In genomic region chr5:68404246-68404645, GRCh38 we compare ENCODE assay signal across 31 cellular contexts.
"Had no signal": no experiment of that assay in that cellular context is flagged by ENCODE, and none has a peak within 500 bp of the region (broad histone marks: within the 10 kb centered on the region; RNA-seq: fewer than 3 reads in every experiment).

No MANE protein-coding gene starts in this region.

- H3K9ac ChIP-seq: SK-N-SH had no signal

- H3K4me2 ChIP-seq: SK-N-SH had no signal

- H3K36me3 Mint-ChIP-seq: activated naive CD4-positive, alpha-beta T cell treated with anti-CD3 and anti-CD28 coated beads, Interleukin-2, amount 50 U/mL, for 24 hours had no signal

- H3K9me3 ChIP-seq: ascending aorta, MG63, Peyer's patch, SJSA1, SK-N-SH had no signal

- H3K4me3 Mint-ChIP-seq: activated CD4-positive, alpha-beta T cell treated with anti-CD3 and anti-CD28 coated beads, Interleukin-2, amount 10 ng/mL, durations not matched to agents 24 days and 14 days; activated CD8-positive, alpha-beta T cell treated with anti-CD3 and anti-CD28 coated beads for 36 hours; activated naive CD4-positive, alpha-beta T cell treated with anti-CD3 and anti-CD28 coated beads, Interleukin-2, amount 50 U/mL, for 24 hours; activated naive CD8-positive, alpha-beta T cell treated with anti-CD3 and anti-CD28 coated beads, Interleukin-2, amount 10 ng/mL, durations not matched to agents 7 days and 5 days; activated T-cell treated with anti-CD3 and anti-CD28 coated beads, Interleukin-2, amount 50 U/mL, for 72 hours; activated T-helper 17 cell treated with anti-CD3 and anti-CD28 coated beads, Interleukin-2, amount 50 U/mL, for 72 hours; T-helper 1 cell treated with Interleukin-12 subunit alpha and Interleukin-12 subunit beta and Interleukin-4 antibody, amounts not matched to agents 30 μg/mL and 1 μg/mL, for 36 hours; T-helper 2 cell treated with Interferon-gamma antibody and Interleukin-4, amounts not matched to agents 5 μg/mL and 100 μg/mL, for 36 hours had no signal

- H3K9me3 Mint-ChIP-seq: activated naive CD4-positive, alpha-beta T cell treated with anti-CD3 and anti-CD28 coated beads, Interleukin-2, amount 50 U/mL, for 24 hours; activated T-helper 17 cell treated with anti-CD3 and anti-CD28 coated beads, Interleukin-2, amount 50 U/mL, for 72 hours; T-helper 2 cell treated with Interferon-gamma antibody and Interleukin-4, amounts not matched to agents 5 μg/mL and 100 μg/mL, for 36 hours had no signal

- ATAC-seq: PC-3 had no signal

- H3K27me3 Mint-ChIP-seq: activated CD4-positive, alpha-beta T cell treated with anti-CD3 and anti-CD28 coated beads, Interleukin-2, amount 10 ng/mL, durations not matched to agents 24 days and 14 days; activated CD8-positive, alpha-beta T cell treated with anti-CD3 and anti-CD28 coated beads for 36 hours; activated naive CD4-positive, alpha-beta T cell treated with anti-CD3 and anti-CD28 coated beads, Interleukin-2, amount 50 U/mL, for 24 hours; activated naive CD8-positive, alpha-beta T cell treated with anti-CD3 and anti-CD28 coated beads, Interleukin-2, amount 10 ng/mL, durations not matched to agents 7 days and 5 days; activated T-helper 17 cell treated with anti-CD3 and anti-CD28 coated beads, Interleukin-2, amount 50 U/mL, for 72 hours had no signal

- H3K4me3 ChIP-seq: ascending aorta, cardiac muscle cell, MG63, Peyer's patch, SJSA1 had no signal

- H3K27me3 ChIP-seq: ascending aorta, cardiac muscle cell, MG63, Peyer's patch, SJSA1 had no signal

- H3K27ac Mint-ChIP-seq: activated CD4-positive, alpha-beta T cell treated with anti-CD3 and anti-CD28 coated beads, Interleukin-2, amount 10 ng/mL, durations not matched to agents 24 days and 14 days; activated CD8-positive, alpha-beta T cell treated with anti-CD3 and anti-CD28 coated beads for 36 hours; activated naive CD4-positive, alpha-beta T cell treated with anti-CD3 and anti-CD28 coated beads, Interleukin-2, amount 50 U/mL, for 24 hours; activated T-helper 17 cell treated with anti-CD3 and anti-CD28 coated beads, Interleukin-2, amount 50 U/mL, for 72 hours; T-helper 1 cell treated with Interleukin-12 subunit alpha and Interleukin-12 subunit beta and Interleukin-4 antibody, amounts not matched to agents 30 μg/mL and 1 μg/mL, for 36 hours; T-helper 2 cell treated with Interferon-gamma antibody and Interleukin-4, amounts not matched to agents 5 μg/mL and 100 μg/mL, for 36 hours had no signal

- H3K27ac ChIP-seq: ascending aorta, cardiac muscle cell, SJSA1 had no signal

- FAIRE-seq: TTC549 had no signal

- H3K36me3 ChIP-seq: ascending aorta, cardiac muscle cell, MG63, Peyer's patch, SJSA1 had no signal

- DNase-seq: activated CD4-positive, alpha-beta T cell treated with anti-CD3 and anti-CD28 coated beads, Interleukin-2, amount 50 U/mL, for 4 hours; activated CD8-positive, alpha-beta T cell treated with anti-CD3 and anti-CD28 coated beads for 36 hours; activated gamma-delta T cell; activated naive CD4-positive, alpha-beta T cell treated with Interleukin-2 at 50 U/mL for 16 hours; activated naive CD8-positive, alpha-beta T cell treated with anti-CD3 and anti-CD28 coated beads, Interleukin-2, amount 10 ng/mL, durations not matched to agents 7 days and 5 days; activated T-cell treated with anti-CD3 and anti-CD28 coated beads, Interleukin-2, amount 50 U/mL, for 1 hour; activated T-cell treated with anti-CD3 and anti-CD28 coated beads, Interleukin-2, amount 50 U/mL, for 72 hours; amygdala; Kasumi-1; KG1; MG63; NCI-H1048; NCI-H1436 treated with DMSO at 0.1 percent for 48 hours; NCI-H1694 treated with DMSO at 0.1 percent for 48 hours; NCI-H2029; NCI-H345; NCI-H524 treated with DMSO at 0.1 percent for 48 hours; PC-3; RPMI8226; SHP77 treated with DMSO at 0.1 percent for 48 hours; SK-N-SH had no signal

- H3K4me1 ChIP-seq: ascending aorta, SJSA1 had no signal
